ENCODE assay signal across 8 cellular contexts in the genomic region with DNA sequence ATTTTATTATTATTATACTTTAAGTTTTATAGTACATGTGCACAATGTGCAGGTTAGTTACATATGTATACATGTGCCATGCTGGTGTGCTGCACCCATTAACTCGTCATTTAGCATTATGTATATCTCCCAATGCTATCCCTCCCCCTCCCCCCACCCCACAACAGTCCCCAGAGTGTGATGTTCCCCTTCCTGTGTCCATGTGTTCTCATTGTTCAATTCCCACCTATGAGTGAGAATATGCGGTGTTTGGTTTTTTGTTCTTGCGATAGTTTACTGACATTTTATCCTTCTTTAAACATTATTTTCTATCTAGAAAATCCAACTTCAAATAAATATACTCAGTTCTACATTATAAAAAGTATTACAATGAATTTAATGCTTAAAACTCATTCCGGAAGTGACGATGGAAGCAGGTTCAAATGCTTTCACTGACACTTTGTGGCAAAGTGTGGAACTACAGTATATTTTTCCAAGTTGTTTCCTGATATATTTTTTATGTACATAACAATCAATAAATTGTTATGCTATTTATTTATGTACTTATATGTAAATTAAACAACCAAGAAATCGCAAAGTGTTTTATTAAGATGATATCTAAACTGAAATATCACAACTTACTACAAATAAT.
DNase-seq lines count a peak whose midpoint lies in the region; ATAC-seq and TF ChIP-seq lines count a peak whose summit lies in the region.
"Not testable (repeated sequence)": the region's sequence is repeated elsewhere in the genome, so short reads cannot be mapped to it uniquely, and the experiment has no call there.

No MANE protein-coding gene starts in this region.

- H3K9ac ChIP-seq in adipocyte (ENCODE audit: low read length): not testable (repeated sequence)

- intact Hi-C loops in esophagus muscularis mucosa (cut with DNase I) (loop anchor here (5.0 kb wide), 1 partner anchor 1264 kb away; no protein-coding TSS in a partner anchor), psoas muscle (cut with DNase I) (loop anchor here (5.0 to 10.0 kb wide), 4 partner anchors 519 to 1266 kb away; no protein-coding TSS in a partner anchor)

- WGBS in esophagus muscularis mucosa: 52% methylated on average over 6 of the region's 6 CpGs
- 52 to 58% (median 58%) methylated on average over 6 of the region's 6 CpGs for WGBS in psoas muscle, 3 donors

- ATAC-seq in psoas muscle: not testable (repeated sequence)

- not testable (repeated sequence) for TF ChIP-seq POLR2A in esophagus muscularis mucosa (IDR thresholded peaks at IDR 0.05; ENCODE audit: low read depth)

- not testable (repeated sequence) for DNase-seq in AG09319 (ENCODE audit: extremely low read depth, low read depth); esophagus muscularis mucosa (ENCODE audit: extremely low spot score); kidney epithelial cell (ENCODE audit: low read depth); psoas muscle
- DNase-seq in GM10266 (ENCODE audit: extremely low spot score) (peak; percentile 2), LHCN-M2 (ENCODE audit: low read depth) (peak; percentile 16), NOMO-1 treated with DMSO at 0.1 percent for 48 hours (lab: John Stamatoyannopoulos, UW; ENCODE audit: unreplicated experiment) (peak; percentile 9), adipocyte (ENCODE audit: low read depth) (peak; percentile 79)

- H3K4me1 ChIP-seq in adipocyte (ENCODE audit: control insufficient read depth, insufficient read depth, low read length); esophagus muscularis mucosa; psoas muscle: not testable (repeated sequence)

- H3K4me3 ChIP-seq in adipocyte (ENCODE audit: low read length); esophagus muscularis mucosa; kidney epithelial cell (ENCODE audit: low read depth, low read length); psoas muscle: not testable (repeated sequence)

- not testable (repeated sequence) for H3K36me3 ChIP-seq in adipocyte (ENCODE audit: control insufficient read depth, insufficient read depth, low read length, severe bottlenecking); esophagus muscularis mucosa; kidney epithelial cell (ENCODE audit: control insufficient read depth, insufficient read depth, low read length); psoas muscle (ENCODE audit: insufficient read depth in 1 of 2, low read depth in 1 of 2)

- H3K27me3 ChIP-seq in adipocyte (replicated peaks; ENCODE audit: control insufficient read depth, insufficient read depth, low read length); esophagus muscularis mucosa; kidney epithelial cell (ENCODE audit: control insufficient read depth, insufficient read depth, low read length); psoas muscle (ENCODE audit: insufficient read depth in 3 of 3, low read length in 2 of 3): not testable (repeated sequence)

- TF ChIP-seq CTCF in AG09319 (IDR thresholded peaks at IDR 0.05; ENCODE audit: low read depth, low read length): peak; percentile 51
- TF ChIP-seq CTCF in GM10266 (IDR thresholded peaks at IDR 0.05; ENCODE audit: control insufficient read depth, insufficient read depth, low read depth, missing control alignments): not testable (repeated sequence)
- TF ChIP-seq CTCF in esophagus muscularis mucosa (IDR thresholded peaks at IDR 0.05): peak in 2 of 3 experiments; percentile 34 to 45
- TF ChIP-seq CTCF in kidney epithelial cell (IDR thresholded peaks at IDR 0.05; ENCODE audit: insufficient read depth, low read length, poor library complexity, severe bottlenecking): peak; percentile 54
- peak; percentile 51 for TF ChIP-seq CTCF in psoas muscle (IDR thresholded peaks at IDR 0.05)

- H3K27ac ChIP-seq in esophagus muscularis mucosa (replicated peaks in 1 of 4); psoas muscle: not testable (repeated sequence)

- TF ChIP-seq EP300 in esophagus muscularis mucosa (IDR thresholded peaks at IDR 0.05): not testable (repeated sequence)

- not testable (repeated sequence) for H3K9me3 ChIP-seq in adipocyte (ENCODE audit: control insufficient read depth, low read length); esophagus muscularis mucosa; psoas muscle
